In the genomic region with DNA sequence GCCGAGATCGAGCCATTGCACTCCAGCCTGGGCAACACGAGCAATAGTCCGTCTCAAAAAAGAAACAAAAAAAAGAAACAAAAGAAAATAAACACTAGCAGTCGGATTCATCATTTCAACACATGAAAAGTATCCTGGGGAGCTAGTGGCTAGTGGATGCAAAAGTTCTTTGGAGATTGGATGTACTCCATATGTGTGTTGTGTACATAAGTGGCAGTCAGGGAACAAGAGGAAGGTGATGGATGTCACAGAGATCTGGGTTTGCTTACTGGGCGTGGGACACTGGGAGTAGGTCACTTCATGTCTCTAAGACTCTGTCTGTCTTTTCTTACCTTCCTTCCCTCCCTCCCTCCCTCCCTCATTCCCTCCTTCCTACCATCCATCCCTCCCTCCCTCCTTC, we compare ENCODE assay signal across 21 cellular contexts.
"Had no signal": no experiment of that assay in that cellular context is flagged by ENCODE, and none has a peak within 500 bp of the region (broad histone marks: within the 10 kb centered on the region; RNA-seq: fewer than 3 reads in every experiment).

No MANE protein-coding gene starts in this region.

- H3K9me3 ChIP-seq: colonic mucosa, ovary, thyroid gland had no signal

- H3K27ac ChIP-seq: colonic mucosa, dorsolateral prefrontal cortex, heart right ventricle, lower lobe of right lung, ovary, psoas muscle, thyroid gland, VCaP had no signal

- DNase-seq: activated CD4-positive, alpha-beta T cell treated with anti-CD3 and anti-CD28 coated beads for 1 hour; activated CD4-positive, alpha-beta T cell treated with anti-CD3 and anti-CD28 coated beads, Interleukin-2, amount 50 U/mL, for 1 hour; activated CD8-positive, alpha-beta T cell treated with anti-CD3 and anti-CD28 coated beads, Interleukin-2, amount 10 ng/mL, durations not matched to agents 7 days and 5 days; activated gamma-delta T cell treated with Interleukin-2 at 50 U/mL for 16 hours; anterior cingulate cortex; central memory CD4-positive, alpha-beta T cell; colonic mucosa; dorsolateral prefrontal cortex; effector memory CD8-positive, alpha-beta T cell; heart right ventricle; naive thymus-derived CD4-positive, alpha-beta T cell; psoas muscle; right cardiac atrium; stimulated activated CD4-positive, alpha-beta T cell treated with anti-CD3 and anti-CD28 coated beads, Interleukin-1b, Interleukin-23, amount 100 ng/mL, for 48 hours; substantia nigra; thyroid gland had no signal

- ATAC-seq: activated CD8-positive, alpha-beta T cell treated with anti-CD3 and anti-CD28 coated beads, Interleukin-2, amount 10 ng/mL, durations not matched to agents 7 days and 5 days; effector memory CD8-positive, alpha-beta T cell; esophagus mucosa; heart right ventricle; left lobe of liver; lower lobe of right lung; naive thymus-derived CD4-positive, alpha-beta T cell; psoas muscle; right cardiac atrium had no signal

- H3K27me3 ChIP-seq: colonic mucosa, dorsolateral prefrontal cortex, heart right ventricle, ovary, thyroid gland had no signal

- H3K4me3 ChIP-seq: colonic mucosa, dorsolateral prefrontal cortex, heart right ventricle, lower lobe of right lung, ovary, psoas muscle, thyroid gland had no signal

- H3K36me3 ChIP-seq: colonic mucosa, ovary, thyroid gland had no signal

- H3K4me1 ChIP-seq: colonic mucosa, heart right ventricle, lower lobe of right lung, psoas muscle, thyroid gland had no signal
